In the genomic region with DNA sequence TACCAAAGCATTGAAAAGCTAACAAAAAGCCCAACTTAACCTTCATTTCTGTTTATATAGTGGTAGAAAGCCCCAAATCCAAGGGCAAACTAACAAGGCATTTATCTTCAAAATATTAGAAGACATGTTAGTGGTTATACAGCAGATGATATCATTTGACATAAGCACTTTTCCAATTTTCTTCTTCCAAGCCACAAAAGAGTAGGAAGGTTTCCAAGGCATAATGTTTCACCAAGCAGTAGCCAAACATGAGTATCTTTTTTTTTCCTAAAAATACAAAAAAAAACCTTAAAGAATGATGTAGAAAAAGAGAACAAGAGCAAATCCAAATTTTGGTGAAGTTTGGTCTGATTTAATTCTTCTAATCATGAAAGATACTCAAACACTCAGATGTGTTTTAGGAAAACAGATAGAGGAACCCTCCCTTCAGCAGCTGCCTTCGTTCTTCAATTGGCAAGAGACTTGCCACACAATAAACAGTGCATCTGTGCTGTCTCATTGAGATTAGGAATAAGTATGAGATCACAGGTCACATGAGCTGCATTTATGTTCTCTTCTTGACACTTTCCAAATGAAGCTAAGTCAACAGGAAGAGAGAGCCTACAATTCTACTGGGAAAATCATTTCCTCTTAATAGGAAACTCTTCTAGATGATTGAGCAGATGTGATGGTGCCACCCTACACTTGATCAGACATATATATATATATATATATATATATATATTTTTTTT, we compare ENCODE assay signal across 10 cellular contexts.
A peak's percentile ranks its signal among the peaks of the same experiment; 100 is the strongest.
DNase-seq lines count a peak whose midpoint lies in the region; ATAC-seq and TF ChIP-seq lines count a peak whose summit lies in the region.
"Had no signal": no experiment of that assay in that cellular context is flagged by ENCODE, and none has a peak within 500 bp of the region (broad histone marks: within the 10 kb centered on the region; RNA-seq: fewer than 3 reads in every experiment).

No MANE protein-coding gene starts in this region.

- intact Hi-C loops in activated CD4-positive, alpha-beta T cell treated with anti-CD3 and anti-CD28 coated beads, Interleukin-2, amount 10 ng/mL, durations not matched to agents 24 days and 14 days (cut with micrococcal nuclease) = no loop called here
- intact Hi-C loops in aorta (cut with DNase I) = no loop called here

- no peaks in the 10 kb centered on the region for H3K4me1 ChIP-seq in aorta (ENCODE audit: control insufficient read depth in 1 of 2, insufficient read depth in 2 of 2, low read length in 2 of 2)

- no peak overlapping the region for H3K27ac ChIP-seq in aorta (ENCODE audit: low read depth in 1 of 2, low read length in 2 of 2)

- peaks cover 43% of the 10 kb centered on the region for H3K36me3 Mint-ChIP-seq in activated CD4-positive, alpha-beta T cell treated with anti-CD3 and anti-CD28 coated beads, Interleukin-2, amount 10 ng/mL, durations not matched to agents 24 days and 14 days (ENCODE audit: low read depth)

- no peaks in the 10 kb centered on the region for H3K27me3 Mint-ChIP-seq in activated CD4-positive, alpha-beta T cell treated with anti-CD3 and anti-CD28 coated beads, Interleukin-2, amount 10 ng/mL, durations not matched to agents 24 days and 14 days
- H3K27me3 Mint-ChIP-seq: activated naive CD4-positive, alpha-beta T cell treated with anti-CD3 and anti-CD28 coated beads, Interleukin-2, amount 50 U/mL, for 24 hours had no signal

- peaks cover 2 to 5% of the 10 kb centered on the region in 2 donors for H3K36me3 ChIP-seq in aorta (ENCODE audit: control insufficient read depth in 1 of 2, insufficient read depth in 2 of 2, low read length in 1 of 2)

- DNase-seq in activated CD4-positive, alpha-beta T cell treated with anti-CD3 and anti-CD28 coated beads, Interleukin-2, amount 10 ng/mL, durations not matched to agents 24 days and 14 days = peak; percentile 44
- DNase-seq in activated CD4-positive, alpha-beta T cell treated with anti-CD3 and anti-CD28 coated beads for 48 hours = no peak
- DNase-seq in choroid plexus epithelial cell (ENCODE audit: low read depth) (peak; percentile 66), left lobe of liver (ENCODE audit: low spot score) (no peak), aorta (no peak), SIG-M5 treated with dmso at 0.1 percent for 504 hours (lab: John Stamatoyannopoulos, UW; ENCODE audit: unreplicated experiment) (no peak)
- no peak for DNase-seq in activated effector memory CD4-positive, alpha-beta T cell treated with Interleukin-2 at 50 U/mL for 16 hours
- DNase-seq: NCI-H1930 had no signal

- no peaks in the 10 kb centered on the region for H3K9me3 Mint-ChIP-seq in activated CD4-positive, alpha-beta T cell treated with anti-CD3 and anti-CD28 coated beads, Interleukin-2, amount 10 ng/mL, durations not matched to agents 24 days and 14 days
- H3K9me3 Mint-ChIP-seq: activated naive CD4-positive, alpha-beta T cell treated with anti-CD3 and anti-CD28 coated beads, Interleukin-2, amount 50 U/mL, for 24 hours had no signal

- no peaks in the 10 kb centered on the region for H3K4me1 Mint-ChIP-seq in activated CD4-positive, alpha-beta T cell treated with anti-CD3 and anti-CD28 coated beads, Interleukin-2, amount 10 ng/mL, durations not matched to agents 24 days and 14 days

- TF ChIP-seq CTCF in choroid plexus epithelial cell (conservative IDR thresholded peaks at IDR 0.05; ENCODE audit: low read depth, low read length) = no peak

- no peak overlapping the region for H3K4me3 ChIP-seq in choroid plexus epithelial cell (ENCODE audit: low read depth, low read length)
- H3K4me3 ChIP-seq in aorta (ENCODE audit: low read length in 2 of 2) = no peak overlapping the region

- H3K27ac Mint-ChIP-seq in activated CD4-positive, alpha-beta T cell treated with anti-CD3 and anti-CD28 coated beads, Interleukin-2, amount 10 ng/mL, durations not matched to agents 24 days and 14 days = no peak overlapping the region

- no peaks in the 10 kb centered on the region for H3K9me3 ChIP-seq in aorta (ENCODE audit: control insufficient read depth, low read length)

- H3K4me3 Mint-ChIP-seq in activated CD4-positive, alpha-beta T cell treated with anti-CD3 and anti-CD28 coated beads, Interleukin-2, amount 10 ng/mL, durations not matched to agents 24 days and 14 days = no peak overlapping the region
- H3K4me3 Mint-ChIP-seq: activated naive CD4-positive, alpha-beta T cell treated with anti-CD3 and anti-CD28 coated beads, Interleukin-2, amount 50 U/mL, for 24 hours had no signal

- ATAC-seq in left lobe of liver = peak; percentile 18
- ATAC-seq in aorta (ENCODE audit: low FRiP score) = peak; percentile 41
- ATAC-seq in GM19395 (IDR thresholded peaks at IDR 0.05; ENCODE audit: unreplicated experiment) = no peak

- H3K27me3 ChIP-seq in aorta (ENCODE audit: control insufficient read depth in 1 of 2, insufficient read depth in 2 of 2, low read length in 1 of 2) = no peaks in the 10 kb centered on the region

- WGBS in aorta, 2 donors = 72 to 94% methylated on average over 1 of the region's 1 CpG

Comparison
In these comparisons a context has a peak if more than half of its experiments do, and no peak if none do; other contexts are left out.
1. DNase-seq: peak in activated CD4-positive, alpha-beta T cell treated with anti-CD3 and anti-CD28 coated beads, Interleukin-2, amount 10 ng/mL, durations not matched to agents 24 days and 14 days (single experiment) and choroid plexus epithelial cell (single experiment); none in activated CD4-positive, alpha-beta T cell treated with anti-CD3 and anti-CD28 coated beads for 48 hours (single experiment), left lobe of liver (single experiment), aorta (0 of 2), SIG-M5 treated with dmso at 0.1 percent for 504 hours (single experiment) and activated effector memory CD4-positive, alpha-beta T cell treated with Interleukin-2 at 50 U/mL for 16 hours (single experiment).